In the genomic region with DNA sequence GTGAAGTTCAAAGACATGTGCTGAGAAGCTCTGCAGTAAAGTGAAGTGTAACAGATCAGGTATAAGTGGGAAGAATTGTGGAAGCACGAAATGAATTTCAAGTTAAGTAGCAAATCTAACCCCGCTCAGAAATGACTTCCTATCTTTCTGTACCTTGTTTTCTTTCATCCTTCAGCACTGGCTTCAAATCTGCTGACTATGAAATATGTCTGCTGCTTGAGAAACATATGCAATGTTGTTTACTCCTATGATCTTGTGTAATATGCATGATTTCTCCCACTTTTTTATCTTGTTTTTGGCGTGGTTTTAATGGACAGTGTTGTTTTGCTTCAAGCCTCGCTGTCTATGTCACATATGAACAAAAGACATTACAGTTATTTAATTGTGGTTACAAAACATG, we compare ENCODE assay signal across 34 cellular contexts.
"Had no signal": no experiment of that assay in that cellular context is flagged by ENCODE, and none has a peak within 500 bp of the region (broad histone marks: within the 10 kb centered on the region; RNA-seq: fewer than 3 reads in every experiment).

No MANE protein-coding gene starts in this region.

- H3K27me3 ChIP-seq: adrenal gland, body of pancreas, brain microvascular endothelial cell, breast epithelium had no signal

- H3K9me3 ChIP-seq: adrenal gland, body of pancreas, breast epithelium had no signal

- ATAC-seq: activated CD8-positive, alpha-beta T cell treated with anti-CD3 and anti-CD28 coated beads for 36 hours; activated naive CD4-positive, alpha-beta T cell treated with anti-CD3 and anti-CD28 coated beads, Interleukin-2, amount 50 U/mL, for 72 hours; activated T-cell treated with anti-CD3 and anti-CD28 coated beads, Interleukin-2, amount 50 U/mL, for 4 hours; activated T-cell treated with anti-CD3 and anti-CD28 coated beads, Interleukin-2, amount 50 U/mL, for 72 hours; activated T-helper 17 cell treated with anti-CD3 and anti-CD28 coated beads, Interleukin-2, amount 50 U/mL, for 72 hours; body of pancreas had no signal

- H3K36me3 ChIP-seq: adrenal gland, brain microvascular endothelial cell, breast epithelium had no signal

- H3K4me1 ChIP-seq: adrenal gland, body of pancreas, breast epithelium had no signal

- H3K27ac ChIP-seq: adrenal gland, body of pancreas, brain microvascular endothelial cell, breast epithelium, VCaP had no signal

- DNase-seq: activated B cell treated with CpG ODN at 0.5 μM for 24 hours; activated CD4-positive, alpha-beta memory T cell treated with anti-CD3 and anti-CD28 coated beads for 36 hours; activated CD4-positive, alpha-beta T cell treated with anti-CD3 and anti-CD28 coated beads for 4 hours; activated CD4-positive, alpha-beta T cell treated with anti-CD3 and anti-CD28 coated beads, Interleukin-2, amount 10 ng/mL, durations not matched to agents 24 days and 14 days; activated CD4-positive, alpha-beta T cell treated with anti-CD3 and anti-CD28 coated beads, Interleukin-2, amount 50 U/mL, for 1 hour; activated CD4-positive, alpha-beta T cell treated with anti-CD3 and anti-CD28 coated beads, Interleukin-2, amount 50 U/mL, for 4 hours; activated CD4-positive, CD25-positive, alpha-beta regulatory T cell treated with anti-CD3 and anti-CD28 coated beads, Interleukin-2, amount 50 U/mL, for 72 hours; activated CD8-positive, alpha-beta memory T cell treated with anti-CD3 and anti-CD28 coated beads, Interleukin-2, amount 50 U/mL, for 4 hours; activated CD8-positive, alpha-beta T cell treated with anti-CD3 and anti-CD28 coated beads for 36 hours; activated effector memory CD4-positive, alpha-beta T cell treated with anti-CD3 and anti-CD28 coated beads, Interleukin-2, amount 50 U/mL, for 16 hours; activated gamma-delta T cell treated with Interleukin-2 at 50 U/mL for 16 hours; activated naive CD4-positive, alpha-beta T cell; activated naive CD4-positive, alpha-beta T cell treated with anti-CD3 and anti-CD28 coated beads for 36 hours; activated naive CD4-positive, alpha-beta T cell treated with anti-CD3 and anti-CD28 coated beads, Interleukin-2, amount 50 U/mL, for 16 hours; activated naive CD8-positive, alpha-beta T cell treated with anti-CD3 and anti-CD28 coated beads for 36 hours; activated T-cell treated with anti-CD3 and anti-CD28 coated beads for 4 hours; activated T-cell treated with anti-CD3 and anti-CD28 coated beads, Interleukin-2, amount 50 U/mL, for 1 hour; activated T-cell treated with anti-CD3 and anti-CD28 coated beads, Interleukin-2, amount 50 U/mL, for 4 hours; activated T-cell treated with anti-CD3 and anti-CD28 coated beads, Interleukin-2, amount 50 U/mL, for 72 hours; adrenal gland; amniotic stem cell; aorta; body of pancreas; brain microvascular endothelial cell; central memory CD4-positive, alpha-beta T cell; T-helper 2 cell; T-helper 9 cell had no signal

- FAIRE-seq: astrocyte, colon, TTC549 had no signal

- H3K4me3 ChIP-seq: adrenal gland, body of pancreas, breast epithelium had no signal
